2 cellular contexts compared by ENCODE assay signal in genomic region chr2:150530168-150530567, GRCh38.
TF ChIP-seq lines count a peak whose summit lies in the region.

No MANE protein-coding gene starts in this region.

TF ChIP-seq in A549, 52 proteins besides CTCF, POLR2A, EP300 and RAD21:
- TF ChIP-seq MAFK (IDR thresholded peaks at IDR 0.05; ENCODE audit: partially characterized antibody) = peak; percentile 73
- TF ChIP-seq CHD4 (IDR thresholded peaks at IDR 0.05; ENCODE audit: borderline replicate concordance) = no peak

TF ChIP-seq in K562, 482 proteins besides CTCF, POLR2A, EP300 and RAD21:
- TF ChIP-seq, protein P1, sequence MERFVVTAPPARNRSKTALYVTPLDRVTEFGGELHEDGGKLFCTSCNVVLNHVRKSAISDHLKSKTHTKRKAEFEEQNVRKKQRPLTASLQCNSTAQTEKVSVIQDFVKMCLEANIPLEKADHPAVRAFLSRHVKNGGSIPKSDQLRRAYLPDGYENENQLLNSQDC (CRISPR knock-in tag; IDR thresholded peaks at IDR 0.05) = no peak
- TF ChIP-seq SMC3 (conservative IDR thresholded peaks at IDR 0.05; ENCODE audit: insufficient read depth, low read depth, low read length) (no peak), SMAD4 (CRISPR knock-in tag; conservative IDR thresholded peaks at IDR 0.05) (no peak), ZNF239 (CRISPR knock-in tag; IDR thresholded peaks at IDR 0.05) (no peak), CHD4 (IDR thresholded peaks at IDR 0.05; ENCODE audit: insufficient read depth, insufficient replicate concordance, low read depth, low read length, poor library complexity, severe bottlenecking) (no peak), ZNF584 (CRISPR knock-in tag; IDR thresholded peaks at IDR 0.05; ENCODE audit: low read depth) (no peak), POLR2AphosphoS2 (IDR thresholded peaks at IDR 0.05; ENCODE audit: low read length) (no peak), ZNF316 (IDR thresholded peaks at IDR 0.05) (peak; percentile 82), DEAF1 (CRISPR knock-in tag; IDR thresholded peaks at IDR 0.05) (no peak), ZKSCAN8 (CRISPR knock-in tag; IDR thresholded peaks at IDR 0.05) (no peak), EZH2 (IDR thresholded peaks at IDR 0.05; ENCODE audit: borderline replicate concordance, low read depth, low read length) (no peak), HNRNPK (IDR thresholded peaks at IDR 0.05; ENCODE audit: low read depth, low read length, poor library complexity, severe bottlenecking) (no peak), MAFG (tag; conservative IDR thresholded peaks at IDR 0.05) (peak; percentile 49; the same call in 1 of the 2 replicates), MAFF (IDR thresholded peaks at IDR 0.05; ENCODE audit: low read length) (peak; percentile 12; the same call in 1 of the 2 replicates), SIX5 (IDR thresholded peaks at IDR 0.05; ENCODE audit: borderline replicate concordance in 1 of 2, insufficient read depth in 1 of 2, low read depth in 1 of 2, low read length in 2 of 2) (no peak), ZNF586 (CRISPR knock-in tag; conservative IDR thresholded peaks at IDR 0.05) (no peak), NCOA2 (IDR thresholded peaks at IDR 0.05; ENCODE audit: partially characterized antibody in 2 of 2) (no peak), GATA2 (CRISPR knock-in tag; IDR thresholded peaks at IDR 0.05) (no peak), MLLT1 (IDR thresholded peaks at IDR 0.05) (no peak), AFF1 (IDR thresholded peaks at IDR 0.05; ENCODE audit: low read depth in 1 of 2, partially characterized antibody in 2 of 2) (no peak), CHD2 (IDR thresholded peaks at IDR 0.05; ENCODE audit: low read depth, low read length) (no peak), NFE2 (IDR thresholded peaks at IDR 0.05; ENCODE audit: low read depth) (no peak), SRSF1 (IDR thresholded peaks at IDR 0.05; ENCODE audit: low read depth, low read length) (no peak), TOE1 (IDR thresholded peaks at IDR 0.05; ENCODE audit: borderline replicate concordance) (no peak), TOE1 (CRISPR knock-in tag; IDR thresholded peaks at IDR 0.05; ENCODE audit: borderline replicate concordance, low read depth) (no peak), C11orf30 (IDR thresholded peaks at IDR 0.05; ENCODE audit: low read depth) (peak; percentile 62; the same call in 1 of the 2 replicates), GTF2E2 (tag; IDR thresholded peaks at IDR 0.05) (no peak), EGR1 (conservative IDR thresholded peaks at IDR 0.05) (no peak), ZNF57 (CRISPR knock-in tag; IDR thresholded peaks at IDR 0.05) (no peak), ZNF124 (CRISPR knock-in tag; IDR thresholded peaks at IDR 0.05) (no peak)
- TF ChIP-seq, protein P2, sequence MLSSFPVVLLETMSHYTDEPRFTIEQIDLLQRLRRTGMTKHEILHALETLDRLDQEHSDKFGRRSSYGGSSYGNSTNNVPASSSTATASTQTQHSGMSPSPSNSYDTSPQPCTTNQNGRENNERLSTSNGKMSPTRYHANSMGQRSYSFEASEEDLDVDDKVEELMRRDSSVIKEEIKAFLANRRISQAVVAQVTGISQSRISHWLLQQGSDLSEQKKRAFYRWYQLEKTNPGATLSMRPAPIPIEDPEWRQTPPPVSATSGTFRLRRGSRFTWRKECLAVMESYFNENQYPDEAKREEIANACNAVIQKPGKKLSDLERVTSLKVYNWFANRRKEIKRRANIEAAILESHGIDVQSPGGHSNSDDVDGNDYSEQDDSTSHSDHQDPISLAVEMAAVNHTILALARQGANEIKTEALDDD (IDR thresholded peaks at IDR 0.05) = no peak
- TF ChIP-seq, protein P3, sequence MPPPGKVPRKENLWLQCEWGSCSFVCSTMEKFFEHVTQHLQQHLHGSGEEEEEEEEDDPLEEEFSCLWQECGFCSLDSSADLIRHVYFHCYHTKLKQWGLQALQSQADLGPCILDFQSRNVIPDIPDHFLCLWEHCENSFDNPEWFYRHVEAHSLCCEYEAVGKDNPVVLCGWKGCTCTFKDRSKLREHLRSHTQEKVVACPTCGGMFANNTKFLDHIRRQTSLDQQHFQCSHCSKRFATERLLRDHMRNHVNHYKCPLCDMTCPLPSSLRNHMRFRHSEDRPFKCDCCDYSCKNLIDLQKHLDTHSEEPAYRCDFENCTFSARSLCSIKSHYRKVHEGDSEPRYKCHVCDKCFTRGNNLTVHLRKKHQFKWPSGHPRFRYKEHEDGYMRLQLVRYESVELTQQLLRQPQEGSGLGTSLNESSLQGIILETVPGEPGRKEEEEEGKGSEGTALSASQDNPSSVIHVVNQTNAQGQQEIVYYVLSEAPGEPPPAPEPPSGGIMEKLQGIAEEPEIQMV (tag; conservative IDR thresholded peaks at IDR 0.05; ENCODE audit: low read depth) = no peak
